Comparison of ENCODE assay signal across 17 cellular contexts in genomic region chr11:74583024-74583624, GRCh38. TPM values are rescaled to one million over a fixed set of nuclear protein-coding genes. Genes with fewer than 3 reads are reported as not detected.
DNase-seq lines count a peak whose midpoint lies in the region; ATAC-seq, FAIRE-seq and TF ChIP-seq lines count a peak whose summit lies in the region.
"Had no signal": no experiment of that assay in that cellular context is flagged by ENCODE, and none has a peak within 500 bp of the region (broad histone marks: within the 10 kb centered on the region; RNA-seq: fewer than 3 reads in every experiment).

No MANE protein-coding gene starts in this region.

- no peaks in the 10 kb centered on the region for H3K9me3 ChIP-seq in Peyer's patch
- no peaks in the 10 kb centered on the region for H3K9me3 ChIP-seq in K562 (replicated peaks; ENCODE audit: control insufficient read depth, insufficient read depth, low read depth, low read length)
- no peaks in the 10 kb centered on the region for H3K9me3 ChIP-seq in small intestine (ENCODE audit: control insufficient read depth, low read depth)
- H3K9me3 ChIP-seq in Karpas-422 (ENCODE audit: low read length) = no peaks in the 10 kb centered on the region
- no peaks in the 10 kb centered on the region for H3K9me3 ChIP-seq in T-helper 17 cell (ENCODE audit: control insufficient read depth, low read length, poor library complexity, severe bottlenecking)
- H3K9me3 ChIP-seq: BLaER1 had no signal

- no peak overlapping the region for H2AFZ ChIP-seq in K562 (ENCODE audit: low read depth, low read length)
- H2AFZ ChIP-seq in Karpas-422 (ENCODE audit: low read length) = no peak overlapping the region
- H2AFZ ChIP-seq: GM23248 had no signal

- H3K4me1 ChIP-seq in Peyer's patch = peaks cover 0 to 33% (median 0%) of the 10 kb centered on the region in 4 donors
- no peaks in the 10 kb centered on the region; a peak in 1 of 5 replicates for H3K4me1 ChIP-seq in K562 (replicated peaks in 1 of 2; ENCODE audit: control insufficient read depth in 2 of 2, insufficient read depth in 2 of 2, low read length in 2 of 2)
- H3K4me1 ChIP-seq in small intestine (ENCODE audit: control insufficient read depth in 2 of 2, insufficient read depth in 1 of 2, low read depth in 1 of 2, low read length in 1 of 2) = peaks cover 0 to 6% of the 10 kb centered on the region in 2 donors
- H3K4me1 ChIP-seq in Karpas-422 (ENCODE audit: low read length) = no peaks in the 10 kb centered on the region
- H3K4me1 ChIP-seq: BLaER1 had no signal

- H3K36me3 ChIP-seq in Peyer's patch (no peaks in the 10 kb centered on the region), K562 (ENCODE audit: control insufficient read depth, insufficient read depth, low read length) (no peaks in the 10 kb centered on the region), small intestine (ENCODE audit: control insufficient read depth in 2 of 2, insufficient read depth in 2 of 2, low read length in 2 of 2) (no peaks in the 10 kb centered on the region), Karpas-422 (ENCODE audit: insufficient read depth, low read length) (no peaks in the 10 kb centered on the region)
- H3K36me3 ChIP-seq: BLaER1 had no signal

- intact Hi-C loops in K562 (cut with micrococcal nuclease) = no loop called here
- intact Hi-C loops in left colon (cut with DNase I, micrococcal nuclease) = no loop called here

- no peak overlapping the region for H3K4me3 Mint-ChIP-seq in T-helper 17 cell
- H3K4me3 Mint-ChIP-seq: CD4-positive, CD25-positive, alpha-beta regulatory T cell had no signal

- no peak overlapping the region for H3K9ac ChIP-seq in K562 (ENCODE audit: insufficient read depth in 1 of 2, low read depth in 2 of 2, low read length in 2 of 2)
- no peak overlapping the region for H3K9ac ChIP-seq in Karpas-422 (ENCODE audit: low read length)
- H3K9ac ChIP-seq: BLaER1, GM23248 had no signal

- H3K79me2 ChIP-seq in K562 (ENCODE audit: control insufficient read depth, insufficient read depth, low read length) (no peaks in the 10 kb centered on the region), Karpas-422 (ENCODE audit: low read length) (no peaks in the 10 kb centered on the region)

- no peak overlapping the region for H3K4me2 ChIP-seq in K562 (ENCODE audit: insufficient read depth, low read length)
- H3K4me2 ChIP-seq in Karpas-422 (ENCODE audit: low read depth, low read length, poor library complexity, severe bottlenecking) = no peak overlapping the region
- H3K4me2 ChIP-seq: BLaER1 had no signal

- TF ChIP-seq RAD21 in K562 (CRISPR knock-in tag; conservative IDR thresholded peaks at IDR 0.05 in 1 of 2, IDR thresholded peaks at IDR 0.05 in 1 of 2) = no peak

- no peaks in the 10 kb centered on the region for H3K27me3 Mint-ChIP-seq in T-helper 17 cell
- H3K27me3 Mint-ChIP-seq: CD4-positive, CD25-positive, alpha-beta regulatory T cell had no signal

- WGBS in K562 (ENCODE audit: insufficient coverage, low coverage, missing lambda C conversion rate) = 46% methylated on average over 3 of the region's 3 CpGs
- WGBS in small intestine, 3 donors = 42 to 69% (median 57%) methylated on average over 3 of the region's 3 CpGs

- TF ChIP-seq EP300 in K562 (IDR thresholded peaks at IDR 0.05; ENCODE audit: low read length) = no peak

- no peak overlapping the region for H3K27ac Mint-ChIP-seq in T-helper 17 cell
- H3K27ac Mint-ChIP-seq: CD4-positive, CD25-positive, alpha-beta regulatory T cell had no signal

- in situ Hi-C loops in K562 (cut with MboI) = loop anchor here (5.0 kb wide), 1 partner anchor 121 kb away; no protein-coding TSS in a partner anchor

- H3K27me3 ChIP-seq in Peyer's patch (no peaks in the 10 kb centered on the region), K562 (ENCODE audit: control insufficient read depth in 2 of 2, insufficient read depth in 2 of 2, low read length in 2 of 2) (peaks cover 4 to 8% of the 10 kb centered on the region in 2 experiments; a peak in 3 of 5 replicates), small intestine (ENCODE audit: control insufficient read depth in 2 of 2, insufficient read depth in 2 of 2, low read length in 2 of 2) (no peaks in the 10 kb centered on the region), Karpas-422 (ENCODE audit: low read length) (no peaks in the 10 kb centered on the region)
- H3K27me3 ChIP-seq: BLaER1 had no signal

- no peaks in the 10 kb centered on the region for H3K9me1 ChIP-seq in K562 (ENCODE audit: control insufficient read depth, insufficient read depth, low read length)

- POLR2A ChIA-PET in K562 (lab: Yijun Ruan, JAX) = interaction anchor here (0.6 kb wide), 3 partner anchors 9 to 234 kb away, joined by 3 read pairs; partner anchors contain the start of gene POLD3

- DNase-seq in Peyer's patch (no peak), K562 (ENCODE audit: extremely low read depth in 1 of 4, low spot score in 3 of 4) (no peak), left colon (no peak), small intestine (peak; percentile 97), Karpas-422 (no peak), T-helper 17 cell (no peak)
- DNase-seq: AML-193; Calu3; CD4-positive, CD25-positive, alpha-beta regulatory T cell; DMS 273 treated with DMSO at 0.1 percent for 48 hours; GM23248; IMR-90 had no signal

- CTCF ChIA-PET in K562 (lab: Yijun Ruan, JAX; ENCODE audit: low intra/inter-chr PET ratio) = no interaction called here

- no peaks in the 10 kb centered on the region for H3K36me3 Mint-ChIP-seq in T-helper 17 cell (ENCODE audit: low read depth)
- H3K36me3 Mint-ChIP-seq: CD4-positive, CD25-positive, alpha-beta regulatory T cell had no signal

- TF ChIP-seq CTCF in Peyer's patch (IDR thresholded peaks at IDR 0.05) (peak in 1 of 6 experiments; percentile 19), K562 (IDR thresholded peaks at IDR 0.05 in 2 of 3, conservative IDR thresholded peaks at IDR 0.05 in 1 of 3; ENCODE audit: insufficient read depth in 2 of 3, low read depth in 1 of 3, low read length in 3 of 3) (no peak)

- H3K27ac ChIP-seq in Peyer's patch (peak overlapping the region in 3 of 4 donors; percentile 49 to 79 (median 74)), K562 (ENCODE audit: extremely low read depth, low read depth, low read length) (no peak overlapping the region), small intestine (ENCODE audit: low read depth in 1 of 2, low read length in 1 of 2) (peak overlapping the region; percentile 50 to 80), Karpas-422 (ENCODE audit: low read length) (no peak overlapping the region)
- H3K27ac ChIP-seq: BLaER1, GM23248 had no signal

- ATAC-seq in K562 = no peak
- ATAC-seq in left colon = peak; percentile 80
- ATAC-seq in T-helper 17 cell = no peak
- ATAC-seq in GM21737 (IDR thresholded peaks at IDR 0.05; ENCODE audit: unreplicated experiment) = no peak
- ATAC-seq: HCT116 had no signal

- FAIRE-seq in K562 (lab: Jason Lieb, UNC) (no peak), small intestine (lab: Jason Lieb, UNC) (no peak)
- FAIRE-seq: GM18507, H54 had no signal

- no TSS peak for BruUV-seq in K562 (replicated peaks; lab: Mats Ljungman, UMichigan)

- TF ChIP-seq POLR2A in Peyer's patch (IDR thresholded peaks at IDR 0.05) (no peak), K562 (conservative IDR thresholded peaks at IDR 0.05) (no peak)

- no peaks in the 10 kb centered on the region for H4K20me1 ChIP-seq in K562 (replicated peaks; ENCODE audit: control insufficient read depth, insufficient read depth, low read length)
- H4K20me1 ChIP-seq in Karpas-422 (ENCODE audit: insufficient read depth, low read depth, low read length) = no peaks in the 10 kb centered on the region
- H4K20me1 ChIP-seq: BLaER1 had no signal

- no peaks in the 10 kb centered on the region for H3K9me2 ChIP-seq in Karpas-422 (replicated peaks; ENCODE audit: insufficient read depth, low read length)

- H3K4me3 ChIP-seq in Peyer's patch (no peak overlapping the region), K562 (no peak overlapping the region), small intestine (ENCODE audit: low read depth in 1 of 2, low read length in 2 of 2) (no peak overlapping the region), Karpas-422 (ENCODE audit: low read length) (no peak overlapping the region)
- H3K4me3 ChIP-seq: BLaER1, GM23248 had no signal

- peaks cover 3% of the 10 kb centered on the region for H3K4me1 Mint-ChIP-seq in T-helper 17 cell

TF ChIP-seq in K562, 482 proteins besides CTCF, POLR2A, EP300 and RAD21 (continues in another document):
- TF ChIP-seq HDAC6 (IDR thresholded peaks at IDR 0.05; ENCODE audit: low read depth, low read length) (no peak), GATAD2B (IDR thresholded peaks at IDR 0.05; ENCODE audit: borderline replicate concordance) (no peak), NR4A1 (CRISPR knock-in tag; IDR thresholded peaks at IDR 0.05) (no peak), NR4A1 (tag; IDR thresholded peaks at IDR 0.05) (no peak), ZFP36 (IDR thresholded peaks at IDR 0.05; ENCODE audit: low read depth, low read length, partially characterized antibody) (no peak), SREBF2 (CRISPR knock-in tag; IDR thresholded peaks at IDR 0.05) (no peak), ZNF24 (IDR thresholded peaks at IDR 0.05) (peak; percentile 89), BCOR (IDR thresholded peaks at IDR 0.05) (0 out of 2 replicates have a peak, but pooled peaks have one; percentile 21), EZH2 (IDR thresholded peaks at IDR 0.05; ENCODE audit: borderline replicate concordance, low read depth, low read length) (no peak), PTRF (tag; IDR thresholded peaks at IDR 0.05) (no peak)

RNA-seq across cellular contexts. Expression of gene POLD3, which starts 9.3 kb away (rescaled TPM):
- 10 to 100 TPM; 19.8 to 55.3 (median 34.2) TPM for total RNA-seq in Peyer's patch
- total RNA-seq in K562 (2011; cell fraction: chromatin; rRNA removed; ENCODE audit: low replicate concordance) = 24.4 and 43.5 TPM in 2 replicates
- total RNA-seq in K562 (2011; cell fraction: nucleolus; rRNA removed) = 6.7 and 11.4 TPM in 2 replicates
- 21.4 and 33.4 TPM in 2 replicates for total RNA-seq in K562 (2011; cell fraction: nucleoplasm; rRNA removed)
- total RNA-seq in K562 (2014; rRNA removed) = 10.6 and 11.9 TPM in 2 replicates
- 21.6 and 26.1 TPM in 2 replicates for total RNA-seq in K562 (2014; rRNA removed; fragmentation: Illumina TruSeq; extraction: Trizol)
- total RNA-seq in K562 (2015; rRNA removed; fragmentation: Illumina TruSeq; extraction: Trizol) = 22.4 and 24.6 TPM in 2 replicates
- 20.9 and 22.1 TPM in 2 replicates for total RNA-seq in K562 (2021)
- 36.9 and 40.1 TPM in 2 replicates for polyA plus RNA-seq in K562 (2011; rRNA removed)
- polyA plus RNA-seq in K562 (2011; cell fraction: cytosol; rRNA removed) = 12.5 and 13.1 TPM in 2 replicates
- polyA plus RNA-seq in K562 (2011; cell fraction: nucleus; rRNA removed) = 45.2 and 49.2 TPM in 2 replicates
- 13.1 and 17.4 TPM in 2 replicates for polyA plus RNA-seq in K562 (2012)
- 21.6 and 25.2 TPM in 2 replicates for polyA plus RNA-seq in K562 (2014; fragmentation: Illumina TruSeq; extraction: Trizol)
- polyA plus RNA-seq in K562 (2014; fragmentation: Nextera tagmentation; extraction: Ambion mirVana) = 10 to 100 TPM; 27.2 to 28.6 TPM
- 19.5 and 20.8 TPM in 2 replicates for polyA plus RNA-seq in K562 (2014; rRNA removed)
- 31.6 and 36.8 TPM in 2 replicates for polyA minus RNA-seq in K562 (2011; rRNA and poly(A)+ RNA removed)
- polyA minus RNA-seq in K562 (2011; cell fraction: cytosol; rRNA and poly(A)+ RNA removed) = 6.3 and 11.5 TPM in 2 replicates
- 16.2 and 25.9 TPM in 2 replicates for polyA minus RNA-seq in K562 (2011; cell fraction: nucleus; rRNA and poly(A)+ RNA removed)
- total RNA-seq in left colon = 10 to 100 TPM; 21.0 to 33.3 TPM
- 10 to 100 TPM; 11.1 to 25.9 (median 12.5) TPM for polyA plus RNA-seq in small intestine
- 14.9 and 20.8 TPM in 2 replicates for total RNA-seq in Karpas-422 (2014; rRNA removed; shearing (Covaris generic); ENCODE audit: low replicate concordance)
- 10 to 100 TPM; 10.8 to 11.1 TPM for total RNA-seq in T-helper 17 cell

Comparison
In these comparisons a context has a peak if more than half of its experiments do, and no peak if none do; other contexts are left out.
1. H3K27ac ChIP-seq: peak in Peyer's patch (3 of 4) and small intestine (2 of 2); none in K562 (single experiment) and Karpas-422 (single experiment).